ENCODE assay signal across 1 cellular context in the genomic region with DNA sequence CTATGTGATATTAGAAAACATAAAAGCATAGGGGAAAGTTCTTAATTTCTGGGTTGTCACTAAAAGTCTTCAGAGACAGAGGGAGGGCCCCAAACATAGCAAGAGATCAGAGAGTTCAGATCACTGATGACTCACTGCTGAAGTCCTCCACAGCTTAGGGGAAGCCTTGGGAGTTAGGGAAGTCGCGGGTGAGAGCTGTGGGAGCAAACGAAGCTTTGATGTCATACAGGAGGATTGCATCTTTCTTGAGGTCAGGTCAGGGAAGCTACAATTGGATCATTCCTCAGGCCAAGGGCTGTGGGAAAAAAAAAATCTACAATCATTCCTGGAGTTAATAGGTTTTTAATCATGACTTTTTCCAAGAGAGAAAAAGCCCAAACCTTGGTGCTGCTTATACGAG.
TF ChIP-seq lines count a peak whose summit lies in the region.

No MANE protein-coding gene starts in this region.

TF ChIP-seq in HCT116, 20 proteins besides CTCF, POLR2A, EP300 and RAD21 (continued from another document):
- no peak for TF ChIP-seq ZBTB33 (IDR thresholded peaks at IDR 0.05; ENCODE audit: extremely low read depth, insufficient replicate concordance, low read length)
